ENCODE assay signal across 17 cellular contexts in the genomic region with DNA sequence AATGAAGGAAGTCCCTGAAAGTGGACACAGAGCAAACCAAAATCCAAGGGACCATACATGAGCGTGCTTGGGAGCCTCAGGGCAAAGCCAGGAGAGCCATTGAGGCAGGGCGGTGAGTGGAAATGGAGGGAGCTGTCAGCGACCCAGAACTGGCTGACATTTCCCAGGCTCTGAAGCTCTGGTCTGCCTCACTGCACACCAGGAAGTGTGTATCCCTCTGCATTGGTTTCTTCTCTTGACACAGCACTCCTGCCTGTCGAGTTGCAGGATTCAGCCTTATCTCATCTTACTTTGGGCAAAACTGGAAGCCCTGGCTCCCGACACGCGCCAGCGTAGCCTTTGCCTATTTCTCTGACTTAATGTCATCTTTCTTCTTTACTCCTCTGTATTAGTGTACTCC.
"Had no signal": no experiment of that assay in that cellular context is flagged by ENCODE, and none has a peak within 500 bp of the region (broad histone marks: within the 10 kb centered on the region; RNA-seq: fewer than 3 reads in every experiment).

No MANE protein-coding gene starts in this region.

- H3K4me1 Mint-ChIP-seq: activated CD4-positive, alpha-beta memory T cell treated with anti-CD3 and anti-CD28 coated beads, Interleukin-2, amount 10 ng/mL, durations not matched to agents 7 days and 5 days; activated CD4-positive, alpha-beta T cell treated with anti-CD3 and anti-CD28 coated beads, Interleukin-2, amount 10 ng/mL, durations not matched to agents 24 days and 14 days; immature natural killer cell had no signal

- H3K36me3 ChIP-seq: thyroid gland had no signal

- H3K36me3 Mint-ChIP-seq: immature natural killer cell had no signal

- H3K27ac ChIP-seq: thyroid gland had no signal

- H3K4me3 Mint-ChIP-seq: activated CD4-positive, alpha-beta memory T cell treated with anti-CD3 and anti-CD28 coated beads, Interleukin-2, amount 10 ng/mL, durations not matched to agents 7 days and 5 days; activated CD4-positive, alpha-beta T cell treated with anti-CD3 and anti-CD28 coated beads, Interleukin-2, amount 10 ng/mL, durations not matched to agents 24 days and 14 days; activated naive CD4-positive, alpha-beta T cell treated with anti-CD3 and anti-CD28 coated beads for 36 hours; activated T-cell treated with anti-CD3 and anti-CD28 coated beads, Interleukin-2, amount 50 U/mL, for 72 hours; endodermal cell; immature natural killer cell; neural crest cell; stimulated activated naive CD8-positive, alpha-beta T cell treated with anti-CD3 and anti-CD28 coated beads, Interleukin-15, Interleukin-2, amounts not matched to agents 100 ng/mL and 50 ng/mL, for 24 hours had no signal

- H3K9me3 Mint-ChIP-seq: activated CD4-positive, alpha-beta memory T cell treated with anti-CD3 and anti-CD28 coated beads, Interleukin-2, amount 10 ng/mL, durations not matched to agents 7 days and 5 days; activated CD4-positive, alpha-beta T cell treated with anti-CD3 and anti-CD28 coated beads, Interleukin-2, amount 10 ng/mL, durations not matched to agents 24 days and 14 days; activated naive CD4-positive, alpha-beta T cell treated with anti-CD3 and anti-CD28 coated beads for 36 hours; immature natural killer cell; stimulated activated naive CD8-positive, alpha-beta T cell treated with anti-CD3 and anti-CD28 coated beads, Interleukin-15, Interleukin-2, amounts not matched to agents 100 ng/mL and 50 ng/mL, for 24 hours had no signal

- H3K9me3 ChIP-seq: mucosa of descending colon, thyroid gland had no signal

- H3K4me3 ChIP-seq: mucosa of descending colon, thyroid gland had no signal

- H3K4me1 ChIP-seq: thyroid gland had no signal

- H3K27ac Mint-ChIP-seq: activated CD4-positive, alpha-beta memory T cell treated with anti-CD3 and anti-CD28 coated beads, Interleukin-2, amount 10 ng/mL, durations not matched to agents 7 days and 5 days; activated CD4-positive, alpha-beta T cell treated with anti-CD3 and anti-CD28 coated beads, Interleukin-2, amount 10 ng/mL, durations not matched to agents 24 days and 14 days; activated naive CD4-positive, alpha-beta T cell treated with anti-CD3 and anti-CD28 coated beads for 36 hours; activated T-cell treated with anti-CD3 and anti-CD28 coated beads, Interleukin-2, amount 50 U/mL, for 72 hours; endodermal cell; immature natural killer cell; stimulated activated naive CD8-positive, alpha-beta T cell treated with anti-CD3 and anti-CD28 coated beads, Interleukin-15, Interleukin-2, amounts not matched to agents 100 ng/mL and 50 ng/mL, for 24 hours had no signal

- H3K27me3 Mint-ChIP-seq: activated CD4-positive, alpha-beta memory T cell treated with anti-CD3 and anti-CD28 coated beads, Interleukin-2, amount 10 ng/mL, durations not matched to agents 7 days and 5 days; activated CD4-positive, alpha-beta T cell treated with anti-CD3 and anti-CD28 coated beads, Interleukin-2, amount 10 ng/mL, durations not matched to agents 24 days and 14 days had no signal

- H3K27me3 ChIP-seq: thyroid gland had no signal

- DNase-seq: activated CD4-positive, alpha-beta memory T cell treated with anti-CD3 and anti-CD28 coated beads, Interleukin-2, amount 10 ng/mL, durations not matched to agents 7 days and 5 days; activated CD4-positive, alpha-beta T cell treated with anti-CD3 and anti-CD28 coated beads, Interleukin-2, amount 10 ng/mL, durations not matched to agents 24 days and 14 days; activated effector memory CD4-positive, alpha-beta T cell treated with Interleukin-2 at 50 U/mL for 16 hours; activated naive CD4-positive, alpha-beta T cell treated with anti-CD3 and anti-CD28 coated beads for 36 hours; activated T-cell treated with anti-CD3 and anti-CD28 coated beads, Interleukin-2, amount 50 U/mL, for 72 hours; amygdala; cortex of kidney; endodermal cell; immature natural killer cell; kidney glomerular epithelial cell; mucosa of descending colon; posterior cingulate gyrus; stimulated activated CD4-positive, alpha-beta T cell treated with anti-CD3 and anti-CD28 coated beads, Interleukin-4, amount 100 ng/mL, for 4 hours; substantia nigra; thyroid gland had no signal

- ATAC-seq: activated T-cell treated with anti-CD3 and anti-CD28 coated beads, Interleukin-2, amount 50 U/mL, for 72 hours; mucosa of descending colon had no signal
